In genomic region chr5:137583129-137583528, GRCh38 we compare ENCODE assay signal across 24 cellular contexts.
DNase-seq lines count a peak whose midpoint lies in the region; ATAC-seq, FAIRE-seq and TF ChIP-seq lines count a peak whose summit lies in the region.
"Had no signal": no experiment of that assay in that cellular context is flagged by ENCODE, and none has a peak within 500 bp of the region (broad histone marks: within the 10 kb centered on the region; RNA-seq: fewer than 3 reads in every experiment).

No MANE protein-coding gene starts in this region.

- TF ChIP-seq CTCF in right atrium auricular region (IDR thresholded peaks at IDR 0.05): no peak
- TF ChIP-seq CTCF in CD14-positive monocyte (IDR thresholded peaks at IDR 0.05): no peak
- no peak for TF ChIP-seq CTCF in K562 (IDR thresholded peaks at IDR 0.05 in 2 of 3, conservative IDR thresholded peaks at IDR 0.05 in 1 of 3; ENCODE audit: insufficient read depth in 2 of 3, low read depth in 1 of 3, low read length in 3 of 3)
- TF ChIP-seq CTCF in stomach (IDR thresholded peaks at IDR 0.05): no peak

- H3K27ac ChIP-seq in right atrium auricular region (no peak overlapping the region), right cardiac atrium (ENCODE audit: low read length) (no peak overlapping the region), K562 (ENCODE audit: extremely low read depth, low read depth, low read length) (no peak overlapping the region), stomach (no peak overlapping the region)
- H3K27ac ChIP-seq: BLaER1 had no signal

- TF ChIP-seq RAD21 in K562 (CRISPR knock-in tag; conservative IDR thresholded peaks at IDR 0.05 in 1 of 2, IDR thresholded peaks at IDR 0.05 in 1 of 2): no peak

- H3K4me1 Mint-ChIP-seq in CD14-positive monocyte: peaks cover 40% of the 10 kb centered on the region

- H4K20me1 ChIP-seq in K562 (replicated peaks; ENCODE audit: control insufficient read depth, insufficient read depth, low read length): no peaks in the 10 kb centered on the region
- H4K20me1 ChIP-seq: BLaER1 had no signal

- no peaks in the 10 kb centered on the region for H3K9me3 ChIP-seq in right atrium auricular region
- H3K9me3 ChIP-seq in right cardiac atrium (ENCODE audit: control insufficient read depth, low read length): no peaks in the 10 kb centered on the region
- no peaks in the 10 kb centered on the region for H3K9me3 ChIP-seq in K562 (replicated peaks; ENCODE audit: control insufficient read depth, insufficient read depth, low read depth, low read length)
- H3K9me3 ChIP-seq in stomach: peaks cover 0 to 14% (median 5%) of the 10 kb centered on the region in 4 donors
- H3K9me3 ChIP-seq: BE2C, BLaER1, Caco-2 had no signal

- no peak overlapping the region for H3K4me2 ChIP-seq in K562 (ENCODE audit: insufficient read depth, low read length)
- H3K4me2 ChIP-seq: BLaER1 had no signal

- CTCF ChIA-PET in K562 (lab: Yijun Ruan, JAX; ENCODE audit: low intra/inter-chr PET ratio): no interaction called here

- H3K4me3 Mint-ChIP-seq in CD14-positive monocyte: peak overlapping the region in 1 of 2 donors; percentile 37
- H3K4me3 Mint-ChIP-seq: CD4-positive, alpha-beta T cell; CD8-positive, alpha-beta T cell had no signal

- H3K4me3 ChIP-seq in right atrium auricular region (no peak overlapping the region), right cardiac atrium (ENCODE audit: low read length) (no peak overlapping the region), K562 (no peak overlapping the region), stomach (no peak overlapping the region)
- H3K4me3 ChIP-seq: BLaER1 had no signal

- H3K27me3 Mint-ChIP-seq in CD14-positive monocyte (ENCODE audit: low read depth in 3 of 3): peaks cover 3 to 6% (median 5%) of the 10 kb centered on the region in 3 donors

- peak overlapping the region in 5 of 7 donors; percentile 19 to 91 (median 59) for H3K27ac Mint-ChIP-seq in CD14-positive monocyte
- H3K27ac Mint-ChIP-seq: CD4-positive, alpha-beta T cell; CD8-positive, alpha-beta T cell had no signal

- WGBS in right cardiac atrium: 61% methylated on average over 3 of the region's 3 CpGs
- WGBS in K562 (ENCODE audit: insufficient coverage, low coverage, missing lambda C conversion rate): 0% methylated on average over 3 of the region's 3 CpGs
- WGBS in stomach, 5 donors: 55 to 81% (median 66%) methylated on average over 3 of the region's 3 CpGs

- H3K9ac ChIP-seq in K562 (ENCODE audit: insufficient read depth in 1 of 2, low read depth in 2 of 2, low read length in 2 of 2): no peak overlapping the region
- H3K9ac ChIP-seq: BLaER1 had no signal

- H3K9me1 ChIP-seq in K562 (ENCODE audit: control insufficient read depth, insufficient read depth, low read length): no peaks in the 10 kb centered on the region

- H3K9me3 Mint-ChIP-seq in CD14-positive monocyte: peaks cover 0 to 7% (median 3%) of the 10 kb centered on the region in 7 donors
- H3K9me3 Mint-ChIP-seq: CD4-positive, alpha-beta T cell; CD8-positive, alpha-beta T cell had no signal

- TF ChIP-seq EP300 in K562 (IDR thresholded peaks at IDR 0.05; ENCODE audit: low read length): no peak
- no peak for TF ChIP-seq EP300 in stomach (IDR thresholded peaks at IDR 0.05)

- ATAC-seq in right cardiac atrium (no peak), K562 (no peak), HG03108 (IDR thresholded peaks at IDR 0.05; ENCODE audit: unreplicated experiment) (no peak)
- ATAC-seq: CD8-positive, alpha-beta T cell had no signal

- H3K79me2 ChIP-seq in K562 (ENCODE audit: control insufficient read depth, insufficient read depth, low read length): no peaks in the 10 kb centered on the region

- H3K36me3 ChIP-seq in right atrium auricular region (no peaks in the 10 kb centered on the region), K562 (ENCODE audit: control insufficient read depth, insufficient read depth, low read length) (no peaks in the 10 kb centered on the region), stomach (no peaks in the 10 kb centered on the region)
- H3K36me3 ChIP-seq: BE2C, BLaER1 had no signal

- no TSS peak for BruUV-seq in K562 (replicated peaks; lab: Mats Ljungman, UMichigan)

- H3K27me3 ChIP-seq in right atrium auricular region (no peaks in the 10 kb centered on the region), right cardiac atrium (ENCODE audit: control insufficient read depth, insufficient read depth) (no peaks in the 10 kb centered on the region), K562 (ENCODE audit: control insufficient read depth in 2 of 2, insufficient read depth in 2 of 2, low read length in 2 of 2) (peaks cover 0 to 5% of the 10 kb centered on the region in 2 experiments; a peak in 2 of 5 replicates), stomach (no peaks in the 10 kb centered on the region)
- H3K27me3 ChIP-seq: BE2C, BLaER1 had no signal

- POLR2A ChIA-PET in K562 (lab: Yijun Ruan, JAX): no interaction called here

- H3K36me3 Mint-ChIP-seq in CD14-positive monocyte: peaks cover 0 to 2% of the 10 kb centered on the region in 2 donors
- H3K36me3 Mint-ChIP-seq: CD8-positive, alpha-beta T cell had no signal

- intact Hi-C loops in right cardiac atrium (cut with DNase I): no loop called here
- intact Hi-C loops in CD14-positive monocyte (cut with micrococcal nuclease): no loop called here
- intact Hi-C loops in K562 (cut with micrococcal nuclease): no loop called here
- intact Hi-C loops in stomach (cut with DNase I; ENCODE audit: low total_unique reads): no loop called here

- H2AFZ ChIP-seq in K562 (ENCODE audit: low read depth, low read length): no peak overlapping the region

- no peak for TF ChIP-seq POLR2A in K562 (conservative IDR thresholded peaks at IDR 0.05)
- no peak for TF ChIP-seq POLR2A in stomach (IDR thresholded peaks at IDR 0.05)

- H3K4me1 ChIP-seq in right atrium auricular region (no peaks in the 10 kb centered on the region), right cardiac atrium (ENCODE audit: control insufficient read depth, insufficient read depth, low read length) (no peaks in the 10 kb centered on the region), K562 (replicated peaks in 1 of 2; ENCODE audit: control insufficient read depth in 2 of 2, insufficient read depth in 2 of 2, low read length in 2 of 2) (no peaks in the 10 kb centered on the region), stomach (no peaks in the 10 kb centered on the region)
- H3K4me1 ChIP-seq: Caco-2 had no signal

- in situ Hi-C loops in K562 (cut with MboI): no loop called here

- no peak for FAIRE-seq in K562 (lab: Jason Lieb, UNC)
- FAIRE-seq: A204.1, D721Med, G401.6, GM12891, GM19239 had no signal

- peak; percentile 2 for DNase-seq in right atrium auricular region (ENCODE audit: low spot score)
- no peak for DNase-seq in right cardiac atrium
- no peak for DNase-seq in CD14-positive monocyte (ENCODE audit: low spot score)
- peak; percentile 77 for DNase-seq in NCI-H69 (lab: John Stamatoyannopoulos, UW)
- DNase-seq in K562 (ENCODE audit: extremely low read depth in 1 of 4, low spot score in 3 of 4): no peak
- no peak for DNase-seq in stomach
- DNase-seq in activated T-cell treated with anti-CD3 and anti-CD28 coated beads, Interleukin-2, amount 50 U/mL, for 1 hour: no peak
- DNase-seq: 8988T; ACHN; BE2C; C1 segment of cervical spinal cord; Caco-2; Calu3; CD4-positive, alpha-beta T cell; CD8-positive, alpha-beta T cell; DMS79 treated with DMSO at 0.1 percent for 48 hours; GF-D8 had no signal

TF ChIP-seq in K562, 482 proteins besides CTCF, POLR2A, EP300 and RAD21:
- TF ChIP-seq ATF3 (IDR thresholded peaks at IDR 0.05): peak; percentile 48; the same call in 1 of the 2 replicates
- no peak for TF ChIP-seq ATF3 (CRISPR knock-in tag; conservative IDR thresholded peaks at IDR 0.05)
- TF ChIP-seq NRF1 (conservative IDR thresholded peaks at IDR 0.05 in 1 of 2, IDR thresholded peaks at IDR 0.05 in 1 of 2): no peak
TF ChIP-seq in K562: peak in this region for 1.

Comparison
In these comparisons a context has a peak if more than half of its experiments do, and no peak if none do; other contexts are left out.
1. DNase-seq: peak in right atrium auricular region (single experiment) and NCI-H69 (single experiment); none in right cardiac atrium (0 of 3), CD14-positive monocyte (single experiment), K562 (0 of 4), stomach (single experiment) and activated T-cell treated with anti-CD3 and anti-CD28 coated beads, Interleukin-2, amount 50 U/mL, for 1 hour (single experiment).